ENCODE assay signal across 8 cellular contexts in the genomic region with DNA sequence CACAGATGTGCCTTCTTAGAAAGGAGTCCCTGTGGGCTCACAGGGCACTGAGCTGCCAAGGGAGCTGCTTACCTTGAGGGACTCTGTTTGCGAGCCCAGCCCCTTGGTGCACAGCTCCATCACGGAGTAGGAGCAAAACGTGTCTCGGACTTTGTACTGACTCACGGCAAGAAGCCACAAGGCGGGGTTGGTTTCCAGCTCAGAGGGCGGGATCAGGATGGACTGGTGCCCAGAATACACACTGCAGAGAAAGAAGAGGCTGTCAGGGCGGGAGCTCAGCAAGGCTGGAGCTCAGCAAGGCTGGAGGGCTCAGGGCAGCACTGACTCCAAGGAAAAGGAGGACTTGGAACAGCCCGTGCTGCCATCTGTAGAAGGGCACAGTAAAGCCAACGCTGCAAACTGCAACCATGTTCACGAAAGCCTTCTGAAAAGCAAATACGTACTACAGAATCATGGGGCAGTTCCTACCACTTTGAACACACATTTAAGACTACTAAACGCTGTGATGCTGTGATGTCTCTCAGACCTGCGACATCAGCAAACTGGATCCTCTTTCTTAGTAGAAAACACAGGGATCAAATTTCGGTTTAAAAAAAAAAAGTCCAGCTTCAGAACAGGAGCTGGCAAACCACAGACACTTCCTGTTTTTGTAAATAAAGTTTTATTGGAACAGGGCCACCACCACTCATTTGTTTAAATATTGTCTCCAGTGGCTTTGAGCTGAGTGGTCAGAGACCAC.
DNase-seq lines count a peak whose midpoint lies in the region; ATAC-seq and TF ChIP-seq lines count a peak whose summit lies in the region.

No MANE protein-coding gene starts in this region.

- 31% methylated on average over 15 of the region's 15 CpGs for WGBS in right cardiac atrium

- intact Hi-C loops in right cardiac atrium (cut with DNase I): no loop called here

- H3K4me3 ChIP-seq in CD4-positive, CD25-positive, alpha-beta regulatory T cell (ENCODE audit: low read depth, low read length): no peak overlapping the region
- no peak overlapping the region for H3K4me3 ChIP-seq in right cardiac atrium (ENCODE audit: low read length)

- peak in 1 of 3 donors; percentile 21 for DNase-seq in CD4-positive, CD25-positive, alpha-beta regulatory T cell
- peak; percentile 91 for DNase-seq in HT-29 (ENCODE audit: low spot score)
- DNase-seq in anterior cingulate cortex (lab: John Stamatoyannopoulos, UW): peak in 54 of 58 donors; percentile 21 to 86 (median 66)
- DNase-seq in right cardiac atrium: peak; percentile 88 to 94 (median 89)
- DNase-seq in pulmonary artery endothelial cell (ENCODE audit: low read depth, low spot score): peak; percentile 51

- H3K36me3 Mint-ChIP-seq in CD4-positive, CD25-positive, alpha-beta regulatory T cell: peaks cover 16% of the 10 kb centered on the region

- ATAC-seq in CD4-positive, CD25-positive, alpha-beta regulatory T cell (ENCODE audit: low read depth in 2 of 2): no peak
- peak; percentile 94 to 95 for ATAC-seq in right cardiac atrium
- no peak for ATAC-seq in HG02973 (IDR thresholded peaks at IDR 0.05; ENCODE audit: unreplicated experiment)
- no peak for ATAC-seq in GM18907 (IDR thresholded peaks at IDR 0.05; ENCODE audit: unreplicated experiment)

- no peak overlapping the region for H3K27ac ChIP-seq in CD4-positive, CD25-positive, alpha-beta regulatory T cell (ENCODE audit: insufficient read depth, low read length, poor library complexity, severe bottlenecking)
- no peak overlapping the region for H3K27ac ChIP-seq in right cardiac atrium (ENCODE audit: low read length)

- no peaks in the 10 kb centered on the region for H3K36me3 ChIP-seq in CD4-positive, CD25-positive, alpha-beta regulatory T cell (ENCODE audit: control insufficient read depth, insufficient read depth, low read length)

- H3K27ac Mint-ChIP-seq in CD4-positive, CD25-positive, alpha-beta regulatory T cell: peak overlapping the region in 2 of 3 donors; percentile 56 to 72

- peak overlapping the region in 3 of 4 donors; percentile 27 to 69 (median 33) for H3K4me3 Mint-ChIP-seq in CD4-positive, CD25-positive, alpha-beta regulatory T cell

- no peaks in the 10 kb centered on the region for H3K9me3 Mint-ChIP-seq in CD4-positive, CD25-positive, alpha-beta regulatory T cell

- H3K9me3 ChIP-seq in CD4-positive, CD25-positive, alpha-beta regulatory T cell (ENCODE audit: control insufficient read depth in 2 of 2, low read length in 2 of 2): no peaks in the 10 kb centered on the region
- H3K9me3 ChIP-seq in right cardiac atrium (ENCODE audit: control insufficient read depth, low read length): no peaks in the 10 kb centered on the region

- no peaks in the 10 kb centered on the region for H3K27me3 ChIP-seq in CD4-positive, CD25-positive, alpha-beta regulatory T cell (ENCODE audit: control insufficient read depth, insufficient read depth, low read length)
- no peaks in the 10 kb centered on the region for H3K27me3 ChIP-seq in right cardiac atrium (ENCODE audit: control insufficient read depth, insufficient read depth)

- H3K4me1 Mint-ChIP-seq in CD4-positive, CD25-positive, alpha-beta regulatory T cell: peaks cover 6 to 31% (median 16%) of the 10 kb centered on the region in 4 donors

- H3K27me3 Mint-ChIP-seq in CD4-positive, CD25-positive, alpha-beta regulatory T cell: no peaks in the 10 kb centered on the region

- H3K4me1 ChIP-seq in CD4-positive, CD25-positive, alpha-beta regulatory T cell (ENCODE audit: control insufficient read depth, insufficient read depth, low read length, poor library complexity, severe bottlenecking): peaks cover 10% of the 10 kb centered on the region
- no peaks in the 10 kb centered on the region for H3K4me1 ChIP-seq in right cardiac atrium (ENCODE audit: control insufficient read depth, insufficient read depth, low read length)

TF ChIP-seq in PFSK-1, 5 proteins besides CTCF, POLR2A, EP300 and RAD21:
- peak; percentile 58 for TF ChIP-seq FOXP2 (optimal IDR thresholded peaks at IDR 0.05; ENCODE audit: borderline replicate concordance, extremely low read depth, extremely low read length, insufficient read depth)
- peak; percentile 58 for TF ChIP-seq POLR2AphosphoS5 (IDR thresholded peaks at IDR 0.05; ENCODE audit: low read depth, low read length)
- no peak for TF ChIP-seq SIN3A (IDR thresholded peaks at IDR 0.05; ENCODE audit: borderline replicate concordance, insufficient read depth, low read length)
- no peak for TF ChIP-seq TAF1 (IDR thresholded peaks at IDR 0.05; ENCODE audit: borderline replicate concordance, insufficient read depth, low read length)
- TF ChIP-seq, protein P1, sequence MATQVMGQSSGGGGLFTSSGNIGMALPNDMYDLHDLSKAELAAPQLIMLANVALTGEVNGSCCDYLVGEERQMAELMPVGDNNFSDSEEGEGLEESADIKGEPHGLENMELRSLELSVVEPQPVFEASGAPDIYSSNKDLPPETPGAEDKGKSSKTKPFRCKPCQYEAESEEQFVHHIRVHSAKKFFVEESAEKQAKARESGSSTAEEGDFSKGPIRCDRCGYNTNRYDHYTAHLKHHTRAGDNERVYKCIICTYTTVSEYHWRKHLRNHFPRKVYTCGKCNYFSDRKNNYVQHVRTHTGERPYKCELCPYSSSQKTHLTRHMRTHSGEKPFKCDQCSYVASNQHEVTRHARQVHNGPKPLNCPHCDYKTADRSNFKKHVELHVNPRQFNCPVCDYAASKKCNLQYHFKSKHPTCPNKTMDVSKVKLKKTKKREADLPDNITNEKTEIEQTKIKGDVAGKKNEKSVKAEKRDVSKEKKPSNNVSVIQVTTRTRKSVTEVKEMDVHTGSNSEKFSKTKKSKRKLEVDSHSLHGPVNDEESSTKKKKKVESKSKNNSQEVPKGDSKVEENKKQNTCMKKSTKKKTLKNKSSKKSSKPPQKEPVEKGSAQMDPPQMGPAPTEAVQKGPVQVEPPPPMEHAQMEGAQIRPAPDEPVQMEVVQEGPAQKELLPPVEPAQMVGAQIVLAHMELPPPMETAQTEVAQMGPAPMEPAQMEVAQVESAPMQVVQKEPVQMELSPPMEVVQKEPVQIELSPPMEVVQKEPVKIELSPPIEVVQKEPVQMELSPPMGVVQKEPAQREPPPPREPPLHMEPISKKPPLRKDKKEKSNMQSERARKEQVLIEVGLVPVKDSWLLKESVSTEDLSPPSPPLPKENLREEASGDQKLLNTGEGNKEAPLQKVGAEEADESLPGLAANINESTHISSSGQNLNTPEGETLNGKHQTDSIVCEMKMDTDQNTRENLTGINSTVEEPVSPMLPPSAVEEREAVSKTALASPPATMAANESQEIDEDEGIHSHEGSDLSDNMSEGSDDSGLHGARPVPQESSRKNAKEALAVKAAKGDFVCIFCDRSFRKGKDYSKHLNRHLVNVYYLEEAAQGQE (IDR thresholded peaks at IDR 0.05; ENCODE audit: insufficient read depth in 1 of 2, low read depth in 2 of 2, low read length in 2 of 2): 0 out of 4 replicates have a peak, but pooled peaks of 1 of the 2 experiments have one; percentile 32

Comparison
In these comparisons a context has a peak if more than half of its experiments do, and no peak if none do; other contexts are left out.
1. ATAC-seq: peak in right cardiac atrium (2 of 2); none in CD4-positive, CD25-positive, alpha-beta regulatory T cell (0 of 2), HG02973 (single experiment) and GM18907 (single experiment).